ENCODE assay signal across 8 cellular contexts in genomic region chr2:181904022-181904632, GRCh38. TPM values are rescaled to one million over a fixed set of nuclear protein-coding genes. Genes with fewer than 3 reads are reported as not detected.
DNase-seq lines count a peak whose midpoint lies in the region; ATAC-seq and TF ChIP-seq lines count a peak whose summit lies in the region.

No MANE protein-coding gene starts in this region.

- H3K9me2 ChIP-seq in hepatocyte (replicated peaks; ENCODE audit: insufficient read depth) = no peaks in the 10 kb centered on the region

- H3K79me2 ChIP-seq in hepatocyte = peaks cover 54% of the 10 kb centered on the region

- H3K27ac ChIP-seq in VCaP = no peak overlapping the region
- H3K27ac ChIP-seq in hepatocyte = no peak overlapping the region

- H3K4me3 ChIP-seq in hepatocyte = no peak overlapping the region

- intact Hi-C loops in Right ventricle myocardium superior (cut with DNase I) = no loop called here
- intact Hi-C loops in Right ventricle myocardium inferior (cut with DNase I) = no loop called here

- no peak for DNase-seq in Right ventricle myocardium superior
- no peak for DNase-seq in Right ventricle myocardium inferior (ENCODE audit: missing footprints)
- DNase-seq in HT1080 (ENCODE audit: low read depth) = peak; percentile 62
- DNase-seq in hepatocyte (ENCODE audit: low spot score) = peak; percentile 45
- DNase-seq in type B pancreatic cell (ENCODE audit: extremely low spot score, unreplicated experiment) = no peak
- no peak for DNase-seq in NCI-H2029 (lab: John Stamatoyannopoulos, UW)

- ATAC-seq in Right ventricle myocardium superior (ENCODE audit: poor library complexity) = peak; percentile 43
- no peak for ATAC-seq in Right ventricle myocardium inferior
- ATAC-seq in GM18907 (IDR thresholded peaks at IDR 0.05; ENCODE audit: unreplicated experiment) = no peak

- no peaks in the 10 kb centered on the region for H3K27me3 ChIP-seq in hepatocyte

- no peak overlapping the region for H2AFZ ChIP-seq in hepatocyte

- H3K4me3 Mint-ChIP-seq in type B pancreatic cell = peak overlapping the region; percentile 59

- no peaks in the 10 kb centered on the region for H3K9me3 Mint-ChIP-seq in type B pancreatic cell

- 31% methylated on average over 2 of the region's 2 CpGs for WGBS in hepatocyte (ENCODE audit: low lambda C conversion rate, missing lambda C conversion rate)

- H3K27me3 Mint-ChIP-seq in type B pancreatic cell = no peaks in the 10 kb centered on the region

- peak overlapping the region; percentile 26 for H3K4me2 ChIP-seq in hepatocyte

- no peaks in the 10 kb centered on the region for H4K20me1 ChIP-seq in hepatocyte (ENCODE audit: insufficient read depth, poor library complexity, severe bottlenecking)

- TF ChIP-seq CTCF in VCaP (conservative IDR thresholded peaks at IDR 0.05) = peak; percentile 78
- TF ChIP-seq CTCF in hepatocyte (IDR thresholded peaks at IDR 0.05; ENCODE audit: poor library complexity) = peak; percentile 63
- TF ChIP-seq CTCF in type B pancreatic cell (conservative IDR thresholded peaks at IDR 0.05) = peak; percentile 89

- H3K36me3 Mint-ChIP-seq in type B pancreatic cell = peaks cover 54% of the 10 kb centered on the region

- H3K4me1 ChIP-seq in hepatocyte (ENCODE audit: insufficient read depth) = no peaks in the 10 kb centered on the region

- H3K36me3 ChIP-seq in hepatocyte (replicated peaks; ENCODE audit: insufficient read depth, low read depth) = peaks cover 4% of the 10 kb centered on the region

- H3K4me1 Mint-ChIP-seq in type B pancreatic cell (ENCODE audit: unreplicated experiment) = peaks cover 34% of the 10 kb centered on the region

- H3K9me3 ChIP-seq in hepatocyte (ENCODE audit: low read depth) = no peaks in the 10 kb centered on the region

- H3K27ac Mint-ChIP-seq in type B pancreatic cell = no peak overlapping the region

RNA-seq across cellular contexts. Expression of gene ITPRID2, which starts 12.6 kb away (rescaled TPM):
- 65.6 TPM for total RNA-seq in Right ventricle myocardium superior
- 64.5 TPM for total RNA-seq in Right ventricle myocardium inferior
- total RNA-seq in HT1080 (2014; rRNA removed; shearing (Covaris generic)) = 116 and 120 TPM in 2 replicates
- 133 and 169 TPM in 2 replicates for polyA plus RNA-seq in HT1080 (2015; cell fraction: cytosol; rRNA removed)
- 200 and 217 TPM in 2 replicates for polyA plus RNA-seq in HT1080 (2015; cell fraction: nucleus; rRNA removed)
- total RNA-seq in hepatocyte = 183 and 184 TPM in 2 replicates
- 37.4 and 52.5 TPM in 2 replicates for polyA plus RNA-seq in hepatocyte
- total RNA-seq in type B pancreatic cell (ENCODE audit: low replicate concordance) = 109 and 137 TPM in 2 replicates

Comparison
In these comparisons a context has a peak if more than half of its experiments do, and no peak if none do; other contexts are left out.
1. DNase-seq: peak in HT1080 (single experiment) and hepatocyte (single experiment); none in Right ventricle myocardium superior (single experiment), Right ventricle myocardium inferior (single experiment), type B pancreatic cell (single experiment) and NCI-H2029 (single experiment).
2. Peak in every context shown above with its lines, with median percentiles within 50 percentile points of each other: CTCF ChIP-seq.